9 cellular contexts compared by ENCODE assay signal in the genomic region with DNA sequence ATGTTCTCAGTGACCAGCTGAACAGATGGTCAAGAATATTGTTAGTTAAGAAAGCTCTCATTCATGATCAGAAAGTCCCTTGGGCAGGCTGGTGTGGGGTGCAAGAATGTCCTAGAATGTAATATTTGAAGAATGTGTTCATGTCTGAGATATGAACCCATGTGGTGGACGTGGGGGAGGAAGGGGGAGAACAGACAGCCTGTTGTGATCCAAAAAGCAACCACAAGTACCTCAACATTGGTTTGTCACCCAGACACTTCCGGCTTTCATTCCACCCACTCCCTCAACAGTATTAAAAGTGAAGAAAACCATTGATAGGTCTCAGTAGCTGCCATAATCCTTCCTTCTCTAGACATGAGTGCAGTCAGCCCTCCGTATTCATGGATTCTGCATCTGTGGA.
DNase-seq lines count a peak whose midpoint lies in the region; ATAC-seq, FAIRE-seq and TF ChIP-seq lines count a peak whose summit lies in the region.
"Had no signal": no experiment of that assay in that cellular context is flagged by ENCODE, and none has a peak within 500 bp of the region (broad histone marks: within the 10 kb centered on the region; RNA-seq: fewer than 3 reads in every experiment).

No MANE protein-coding gene starts in this region.

- BruUV-seq in GM12878 (replicated peaks; lab: Mats Ljungman, UMichigan), result no TSS peak

- H3K4me2 ChIP-seq in GM12878 (ENCODE audit: control insufficient read depth, insufficient read depth), result no peak overlapping the region; the same call in 1 of the 2 replicates

- TF ChIP-seq EP300 in GM12878 (IDR thresholded peaks at IDR 0.05; ENCODE audit: borderline replicate concordance in 1 of 2, control insufficient read depth in 1 of 2, low read depth in 2 of 2, low read length in 2 of 2), result peak in 1 of 2 experiments; percentile 28; a peak in 1 of 4 replicates

- TF ChIP-seq POLR2A in GM12878 (IDR thresholded peaks at IDR 0.05; ENCODE audit: low read depth, low read length), result no peak

- peak; percentile 25 for DNase-seq in GM18507 (ENCODE audit: extremely low spot score, insufficient read length, low read depth)
- peak in 1 of 3 donors; percentile 15 for DNase-seq in T-helper 17 cell
- peak; percentile 35 for DNase-seq in GM12878 (ENCODE audit: low read depth, low spot score)
- peak; percentile 50 for DNase-seq in small intestine
- DNase-seq in NCI-H1694 (lab: John Stamatoyannopoulos, UW), result no peak
- no peak for DNase-seq in mesenteric fat pad (ENCODE audit: low spot score)
- DNase-seq in SIG-M5 (lab: John Stamatoyannopoulos, UW), result no peak

- WGBS in GM12878 (ENCODE audit: insufficient coverage, insufficient replicate concordance, low lambda C conversion rate, missing lambda C conversion rate), result 17% methylated on average over 3 of the region's 3 CpGs
- 50 to 87% (median 61%) methylated on average over 3 of the region's 3 CpGs for WGBS in small intestine, 3 donors

- peaks cover 13% of the 10 kb centered on the region for H3K27me3 Mint-ChIP-seq in T-helper 17 cell

- H2AFZ ChIP-seq in GM12878 (ENCODE audit: control insufficient read depth, low read depth, low read length), result no peak overlapping the region

- POLR2A ChIA-PET in GM12878 (lab: Charles Lee), result interaction anchor here (0.7 kb wide), 1 partner anchor 21 kb away, joined by 5 read pairs; no protein-coding TSS in a partner anchor

- intact Hi-C loops in GM12878 (cut with micrococcal nuclease; ENCODE audit: unreplicated experiment), result no loop called here

- in situ Hi-C loops in GM12878 (cut with MboI), result no loop called here

- no peak overlapping the region for H3K4me3 ChIP-seq in GM12878
- H3K4me3 ChIP-seq in small intestine (ENCODE audit: low read depth in 1 of 2, low read length in 2 of 2), result no peak overlapping the region
- H3K4me3 ChIP-seq: thoracic aorta had no signal

- RAD21 ChIA-PET in GM12878 (lab: Charles Lee; ENCODE audit: unreplicated experiment), result no interaction called here

- SMC1A ChIA-PET in GM12878 (lab: Charles Lee; ENCODE audit: uncharacterized antibody, unreplicated experiment), result interaction anchor here (1.0 kb wide), 1 partner anchor 25 kb away, joined by 4 read pairs; no protein-coding TSS in a partner anchor

- ATAC-seq in HG02970 (IDR thresholded peaks at IDR 0.05; ENCODE audit: low FRiP score, unreplicated experiment) (peak; percentile 52), T-helper 17 cell (peak; percentile 92), GM12878 (peak; percentile 84)

- no peaks in the 10 kb centered on the region for H3K36me3 Mint-ChIP-seq in T-helper 17 cell (ENCODE audit: low read depth)

- H3K27ac Mint-ChIP-seq in T-helper 17 cell, result peak overlapping the region; percentile 91

- H3K27me3 ChIP-seq in GM12878 (replicated peaks in 1 of 2; ENCODE audit: control insufficient read depth in 2 of 2, insufficient read depth in 2 of 2, low read length in 1 of 2) (peaks cover 0 to 4% of the 10 kb centered on the region in 2 experiments; a peak in 2 of 4 replicates), small intestine (ENCODE audit: control insufficient read depth in 2 of 2, insufficient read depth in 2 of 2, low read length in 2 of 2) (no peaks in the 10 kb centered on the region)

- no peak for TF ChIP-seq RAD21 in GM12878 (IDR thresholded peaks at IDR 0.05; ENCODE audit: insufficient read depth, low read depth, low read length)

- H3K27ac ChIP-seq in GM12878 (ENCODE audit: control insufficient read depth, insufficient read depth) (no peak overlapping the region), small intestine (ENCODE audit: low read depth in 1 of 2, low read length in 1 of 2) (no peak overlapping the region)
- H3K27ac ChIP-seq: thoracic aorta had no signal

- peaks cover 24% of the 10 kb centered on the region for H3K4me1 Mint-ChIP-seq in T-helper 17 cell

- H3K36me3 ChIP-seq in GM12878 (ENCODE audit: control insufficient read depth in 2 of 2, insufficient read depth in 2 of 2, low read length in 1 of 2), result no peaks in the 10 kb centered on the region
- H3K36me3 ChIP-seq in small intestine (ENCODE audit: control insufficient read depth in 2 of 2, insufficient read depth in 2 of 2, low read length in 2 of 2), result no peaks in the 10 kb centered on the region
- H3K36me3 ChIP-seq: thoracic aorta had no signal

- TF ChIP-seq CTCF in GM12878 (IDR thresholded peaks at IDR 0.05 in 2 of 3, conservative IDR thresholded peaks at IDR 0.05 in 1 of 3; ENCODE audit: control insufficient read depth in 2 of 3, extremely low read depth in 1 of 3, insufficient read depth in 1 of 3, low read depth in 3 of 3, low read length in 3 of 3), result no peak

- H3K4me1 ChIP-seq in GM12878 (ENCODE audit: control insufficient read depth, insufficient read depth, low read length) (peaks cover 5% of the 10 kb centered on the region; the same call in 1 of the 2 replicates), small intestine (ENCODE audit: control insufficient read depth in 2 of 2, insufficient read depth in 1 of 2, low read depth in 1 of 2, low read length in 1 of 2) (no peaks in the 10 kb centered on the region)

- H4K20me1 ChIP-seq in GM12878 (ENCODE audit: control insufficient read depth, insufficient read depth), result no peaks in the 10 kb centered on the region; the same call in 1 of the 2 replicates

- H3K9me3 ChIP-seq in T-helper 17 cell (ENCODE audit: control insufficient read depth, low read length, poor library complexity, severe bottlenecking), result no peaks in the 10 kb centered on the region
- H3K9me3 ChIP-seq in GM12878 (replicated peaks; ENCODE audit: control insufficient read depth, insufficient read depth, low read length), result no peaks in the 10 kb centered on the region
- H3K9me3 ChIP-seq in small intestine (ENCODE audit: control insufficient read depth, low read depth), result no peaks in the 10 kb centered on the region
- H3K9me3 ChIP-seq: thoracic aorta had no signal

- CTCF ChIA-PET in GM12878 (lab: Yijun Ruan, JAX), result no interaction called here

- no peaks in the 10 kb centered on the region for H3K79me2 ChIP-seq in GM12878 (ENCODE audit: control insufficient read depth, insufficient read depth, low read length)

- no peak overlapping the region for H3K9ac ChIP-seq in GM12878 (ENCODE audit: control insufficient read depth, insufficient read depth, low read length)

- H3K4me3 Mint-ChIP-seq in T-helper 17 cell, result peak overlapping the region; percentile 83

- FAIRE-seq in GM18507 (lab: Jason Lieb, UNC), result peak; percentile 81
- peak; percentile 88 for FAIRE-seq in GM12878 (lab: Jason Lieb, UNC)
- no peak for FAIRE-seq in small intestine (lab: Jason Lieb, UNC)

TF ChIP-seq in GM12878, 131 proteins besides CTCF, POLR2A, EP300 and RAD21 (continues in another document):
- TF ChIP-seq EZH2 (IDR thresholded peaks at IDR 0.05; ENCODE audit: borderline replicate concordance, control insufficient read depth, low read depth, low read length) (no peak), TCF12 (IDR thresholded peaks at IDR 0.05; ENCODE audit: low read depth, low read length) (0 out of 2 replicates have a peak, but pooled peaks have one; percentile 17), PML (IDR thresholded peaks at IDR 0.05; ENCODE audit: low read length) (no peak), TBL1XR1 (IDR thresholded peaks at IDR 0.05; ENCODE audit: low read depth, low read length) (no peak), JUNB (IDR thresholded peaks at IDR 0.05) (no peak), ZNF384 (IDR thresholded peaks at IDR 0.05; ENCODE audit: borderline replicate concordance, low read depth, low read length) (no peak), NFYA (IDR thresholded peaks at IDR 0.05; ENCODE audit: borderline replicate concordance, low read depth, low read length) (no peak), HDAC6 (IDR thresholded peaks at IDR 0.05; ENCODE audit: unreplicated experiment) (no peak), CBX3 (IDR thresholded peaks at IDR 0.05; ENCODE audit: borderline replicate concordance, low read depth) (no peak), SUPT20H (IDR thresholded peaks at IDR 0.05; ENCODE audit: borderline replicate concordance, control insufficient read depth, low read depth, low read length) (no peak), ZNF217 (IDR thresholded peaks at IDR 0.05) (no peak), ETV6 (conservative IDR thresholded peaks at IDR 0.05 in 1 of 2, IDR thresholded peaks at IDR 0.05 in 1 of 2; ENCODE audit: borderline replicate concordance in 1 of 2, low read depth in 1 of 2) (peak in 1 of 2 experiments; percentile 45; a peak in 1 of 4 replicates), EGR1 (IDR thresholded peaks at IDR 0.05; ENCODE audit: borderline replicate concordance in 1 of 2, low read depth in 2 of 2, low read length in 2 of 2) (no peak), TARDBP (IDR thresholded peaks at IDR 0.05; ENCODE audit: borderline replicate concordance) (no peak)
- TF ChIP-seq, protein P1, sequence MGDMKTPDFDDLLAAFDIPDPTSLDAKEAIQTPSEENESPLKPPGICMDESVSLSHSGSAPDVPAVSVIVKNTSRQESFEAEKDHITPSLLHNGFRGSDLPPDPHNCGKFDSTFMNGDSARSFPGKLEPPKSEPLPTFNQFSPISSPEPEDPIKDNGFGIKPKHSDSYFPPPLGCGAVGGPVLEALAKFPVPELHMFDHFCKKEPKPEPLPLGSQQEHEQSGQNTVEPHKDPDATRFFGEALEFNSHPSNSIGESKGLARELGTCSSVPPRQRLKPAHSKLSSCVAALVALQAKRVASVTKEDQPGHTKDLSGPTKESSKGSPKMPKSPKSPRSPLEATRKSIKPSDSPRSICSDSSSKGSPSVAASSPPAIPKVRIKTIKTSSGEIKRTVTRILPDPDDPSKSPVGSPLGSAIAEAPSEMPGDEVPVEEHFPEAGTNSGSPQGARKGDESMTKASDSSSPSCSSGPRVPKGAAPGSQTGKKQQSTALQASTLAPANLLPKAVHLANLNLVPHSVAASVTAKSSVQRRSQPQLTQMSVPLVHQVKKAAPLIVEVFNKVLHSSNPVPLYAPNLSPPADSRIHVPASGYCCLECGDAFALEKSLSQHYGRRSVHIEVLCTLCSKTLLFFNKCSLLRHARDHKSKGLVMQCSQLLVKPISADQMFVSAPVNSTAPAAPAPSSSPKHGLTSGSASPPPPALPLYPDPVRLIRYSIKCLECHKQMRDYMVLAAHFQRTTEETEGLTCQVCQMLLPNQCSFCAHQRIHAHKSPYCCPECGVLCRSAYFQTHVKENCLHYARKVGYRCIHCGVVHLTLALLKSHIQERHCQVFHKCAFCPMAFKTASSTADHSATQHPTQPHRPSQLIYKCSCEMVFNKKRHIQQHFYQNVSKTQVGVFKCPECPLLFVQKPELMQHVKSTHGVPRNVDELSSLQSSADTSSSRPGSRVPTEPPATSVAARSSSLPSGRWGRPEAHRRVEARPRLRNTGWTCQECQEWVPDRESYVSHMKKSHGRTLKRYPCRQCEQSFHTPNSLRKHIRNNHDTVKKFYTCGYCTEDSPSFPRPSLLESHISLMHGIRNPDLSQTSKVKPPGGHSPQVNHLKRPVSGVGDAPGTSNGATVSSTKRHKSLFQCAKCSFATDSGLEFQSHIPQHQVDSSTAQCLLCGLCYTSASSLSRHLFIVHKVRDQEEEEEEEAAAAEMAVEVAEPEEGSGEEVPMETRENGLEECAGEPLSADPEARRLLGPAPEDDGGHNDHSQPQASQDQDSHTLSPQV (IDR thresholded peaks at IDR 0.05), result no peak

Comparison
In these comparisons a context has a peak if more than half of its experiments do, and no peak if none do; other contexts are left out.
1. DNase-seq: peak in GM18507 (single experiment), GM12878 (single experiment) and small intestine (single experiment); none in NCI-H1694 (single experiment), mesenteric fat pad (single experiment) and SIG-M5 (single experiment).
2. Peak in every context shown above with its lines, with median percentiles within 50 percentile points of each other: ATAC-seq.